ENCODE assay signal across 2 cellular contexts in genomic region chr7:155463114-155463811, GRCh38.
TF ChIP-seq lines count a peak whose summit lies in the region.

No MANE protein-coding gene starts in this region.

TF ChIP-seq in SK-N-SH, 30 proteins besides CTCF, POLR2A, EP300 and RAD21 (continued from another document):
- no peak for TF ChIP-seq REST (IDR thresholded peaks at IDR 0.05; ENCODE audit: low read depth, low read length)
- TF ChIP-seq MXI1 (IDR thresholded peaks at IDR 0.05; ENCODE audit: low read depth, low read length), result no peak
- TF ChIP-seq MEF2A (IDR thresholded peaks at IDR 0.05; ENCODE audit: borderline replicate concordance, low read depth), result no peak
- no peak for TF ChIP-seq IRF3 (IDR thresholded peaks at IDR 0.05; ENCODE audit: low read depth, low read length)
- no peak for TF ChIP-seq FOSL2 (IDR thresholded peaks at IDR 0.05; ENCODE audit: borderline replicate concordance, low read depth)
- TF ChIP-seq RCOR1 (IDR thresholded peaks at IDR 0.05; ENCODE audit: low read length), result no peak
- TF ChIP-seq POLR2AphosphoS5 (IDR thresholded peaks at IDR 0.05; ENCODE audit: low read depth, low read length), result no peak
- no peak for TF ChIP-seq PBX3 (IDR thresholded peaks at IDR 0.05)
- no peak for TF ChIP-seq YY1 (IDR thresholded peaks at IDR 0.05; ENCODE audit: low read depth)
- no peak for TF ChIP-seq EZH2phosphoT487 (IDR thresholded peaks at IDR 0.05; ENCODE audit: borderline replicate concordance, low read depth)
- TF ChIP-seq NRF1 (IDR thresholded peaks at IDR 0.05; ENCODE audit: low read depth, low read length), result no peak

TF ChIP-seq in SK-N-SH treated with all-trans-retinoic acid at 6 μM for 48 hours, 23 proteins besides CTCF, POLR2A, EP300 and RAD21 (continued from another document):
- TF ChIP-seq POU6F1 (CRISPR knock-in tag; IDR thresholded peaks at IDR 0.05; ENCODE audit: borderline replicate concordance, low read depth), result no peak
- TF ChIP-seq ZFP30 (CRISPR knock-in tag; IDR thresholded peaks at IDR 0.05), result no peak
- no peak for TF ChIP-seq SNAI2 (CRISPR knock-in tag; IDR thresholded peaks at IDR 0.05)
- TF ChIP-seq CSDC2 (CRISPR knock-in tag; IDR thresholded peaks at IDR 0.05), result no peak
- TF ChIP-seq TSHZ2 (CRISPR knock-in tag; IDR thresholded peaks at IDR 0.05), result no peak
- no peak for TF ChIP-seq ZFP3 (CRISPR knock-in tag; IDR thresholded peaks at IDR 0.05)
- no peak for TF ChIP-seq ARNTL (CRISPR knock-in tag; IDR thresholded peaks at IDR 0.05; ENCODE audit: borderline replicate concordance, low read depth)
